Comparison of ENCODE assay signal across 9 cellular contexts in the genomic region with DNA sequence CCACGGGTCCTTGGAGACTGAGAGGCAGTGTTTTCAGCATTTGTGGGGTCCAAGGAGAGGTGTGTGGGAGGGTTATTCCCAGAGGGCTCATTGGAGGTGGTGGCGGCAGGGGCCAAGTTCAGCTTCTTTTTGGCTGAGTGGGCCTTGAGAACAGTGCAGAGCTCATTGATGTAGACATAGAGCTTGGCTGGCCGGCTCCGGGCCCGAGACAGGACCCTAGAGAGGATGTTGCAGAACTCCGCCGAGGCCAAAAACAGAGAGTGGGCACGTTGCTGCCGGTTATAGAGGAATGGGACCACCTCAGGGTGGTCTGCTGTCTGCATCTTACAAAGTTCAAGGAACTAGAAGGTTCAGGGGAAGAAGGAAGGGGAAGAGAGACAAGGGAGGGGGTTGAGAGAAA. TPM values are rescaled to one million over a fixed set of nuclear protein-coding genes. Genes with fewer than 3 reads are reported as not detected.
DNase-seq lines count a peak whose midpoint lies in the region; ATAC-seq and TF ChIP-seq lines count a peak whose summit lies in the region.
"Had no signal": no experiment of that assay in that cellular context is flagged by ENCODE, and none has a peak within 500 bp of the region (broad histone marks: within the 10 kb centered on the region; RNA-seq: fewer than 3 reads in every experiment).

No MANE protein-coding gene starts in this region.

- CTCF ChIA-PET in OCI-LY7 (lab: Charles Lee; ENCODE audit: unreplicated experiment): interaction anchor here (0.7 kb wide), 1 partner anchor 105 kb away, joined by 3 read pairs; no protein-coding TSS in a partner anchor

- H3K36me3 Mint-ChIP-seq in endothelial cell (ENCODE audit: low read depth, unreplicated experiment): peaks cover 32% of the 10 kb centered on the region

- H3K4me1 ChIP-seq in DND-41 (ENCODE audit: insufficient read depth, low read length): peaks cover 64% of the 10 kb centered on the region
- peaks cover 63% of the 10 kb centered on the region for H3K4me1 ChIP-seq in OCI-LY7 (ENCODE audit: insufficient read depth, low read length, poor library complexity, severe bottlenecking)
- peaks cover 42% of the 10 kb centered on the region for H3K4me1 ChIP-seq in psoas muscle

- peaks cover 50% of the 10 kb centered on the region for H3K4me1 Mint-ChIP-seq in endothelial cell (ENCODE audit: unreplicated experiment)

- no peak overlapping the region; the same call in none of the 2 replicates for H3K27ac ChIP-seq in DND-41 (ENCODE audit: low read length)
- H3K27ac ChIP-seq in OCI-LY7 (ENCODE audit: low read depth, low read length, poor library complexity, severe bottlenecking): peak overlapping the region; percentile 98
- H3K27ac ChIP-seq in psoas muscle: peak overlapping the region; percentile 88

- H2AFZ ChIP-seq in DND-41 (ENCODE audit: low read depth, low read length) (no peak overlapping the region), OCI-LY7 (ENCODE audit: low read length) (no peak overlapping the region)

- POLR2A ChIA-PET in OCI-LY7 (lab: Charles Lee): interaction anchor here (0.6 kb wide), 1 partner anchor 97 kb away, joined by 3 read pairs; no protein-coding TSS in a partner anchor

- peaks cover 51% of the 10 kb centered on the region for H3K79me2 ChIP-seq in DND-41 (ENCODE audit: insufficient read depth, low read length)
- H3K79me2 ChIP-seq in OCI-LY7 (ENCODE audit: insufficient read depth, low read depth, low read length): peaks cover 45% of the 10 kb centered on the region

- peak overlapping the region; percentile 68 for H3K4me3 Mint-ChIP-seq in endothelial cell (ENCODE audit: unreplicated experiment)

- ATAC-seq in DND-41 (ENCODE audit: insufficient read depth, low read depth) (no peak), psoas muscle (no peak), GM18909 (IDR thresholded peaks at IDR 0.05; ENCODE audit: poor library complexity, unreplicated experiment) (no peak)

- H3K4me2 ChIP-seq in DND-41 (ENCODE audit: insufficient read depth, low read length) (peak overlapping the region; percentile 97), OCI-LY7 (ENCODE audit: low read length) (peak overlapping the region; percentile 84)

- H4K20me1 ChIP-seq in DND-41 (ENCODE audit: insufficient read depth, low read length) (peaks cover 13% of the 10 kb centered on the region), OCI-LY7 (ENCODE audit: insufficient read depth, low read length) (no peaks in the 10 kb centered on the region)

- H3K36me3 ChIP-seq in DND-41 (ENCODE audit: insufficient read depth, low read length) (peaks cover 34% of the 10 kb centered on the region), OCI-LY7 (ENCODE audit: insufficient read depth, low read length) (peaks cover 43% of the 10 kb centered on the region), psoas muscle (ENCODE audit: insufficient read depth in 1 of 2, low read depth in 1 of 2) (peaks cover 11 to 32% of the 10 kb centered on the region in 2 donors)

- intact Hi-C loops in OCI-LY7 (cut with micrococcal nuclease; ENCODE audit: unreplicated experiment) (no loop called here), psoas muscle (cut with DNase I) (no loop called here)

- peak overlapping the region in 1 of 2 experiments; percentile 76; a peak in 2 of 4 replicates for H3K4me3 ChIP-seq in DND-41 (ENCODE audit: low read depth in 1 of 2, low read length in 2 of 2)
- H3K4me3 ChIP-seq in OCI-LY7 (ENCODE audit: low read depth, low read length, poor library complexity, severe bottlenecking): peak overlapping the region; percentile 88
- peak overlapping the region; percentile 80 for H3K4me3 ChIP-seq in psoas muscle

- peak overlapping the region; percentile 76 for H3K27ac Mint-ChIP-seq in endothelial cell (ENCODE audit: unreplicated experiment)

- no TSS peak for BruUV-seq in OCI-LY7 (replicated peaks; lab: Mats Ljungman, UMichigan)

- H3K9me3 ChIP-seq in DND-41 (ENCODE audit: insufficient read depth, low read length, severe bottlenecking) (no peaks in the 10 kb centered on the region), OCI-LY7 (ENCODE audit: low read length) (no peaks in the 10 kb centered on the region), psoas muscle (no peaks in the 10 kb centered on the region)
- H3K9me3 ChIP-seq: sigmoid colon had no signal

- TF ChIP-seq CTCF in DND-41 (IDR thresholded peaks at IDR 0.05; ENCODE audit: borderline replicate concordance, extremely low read depth, low read length, poor library complexity, severe bottlenecking) (no peak), OCI-LY7 (conservative IDR thresholded peaks at IDR 0.05; ENCODE audit: low read length) (no peak), endothelial cell (IDR thresholded peaks at IDR 0.05; ENCODE audit: unreplicated experiment) (no peak), psoas muscle (IDR thresholded peaks at IDR 0.05) (no peak)

- WGBS in psoas muscle, 3 donors: 65 to 69% (median 68%) methylated on average over 9 of the region's 9 CpGs

- peaks cover 27% of the 10 kb centered on the region for H3K27me3 Mint-ChIP-seq in endothelial cell (ENCODE audit: unreplicated experiment)

- peak overlapping the region; percentile 85; the same call in 1 of the 2 replicates for H3K9ac ChIP-seq in DND-41 (ENCODE audit: low read depth, low read length)

- no peaks in the 10 kb centered on the region for H3K9me2 ChIP-seq in OCI-LY7 (ENCODE audit: insufficient read depth, low read length)

- no peaks in the 10 kb centered on the region for H3K9me3 Mint-ChIP-seq in endothelial cell (ENCODE audit: unreplicated experiment)

- H3K27me3 ChIP-seq in DND-41 (ENCODE audit: insufficient read depth, low read length, poor library complexity): no peaks in the 10 kb centered on the region
- H3K27me3 ChIP-seq in psoas muscle (ENCODE audit: insufficient read depth in 3 of 3, low read length in 2 of 3): no peaks in the 10 kb centered on the region
- H3K27me3 ChIP-seq: sigmoid colon had no signal

- DNase-seq in DND-41 (no peak), OCI-LY7 (ENCODE audit: low spot score) (no peak), endothelial cell (ENCODE audit: low spot score) (no peak), psoas muscle (no peak), cerebellum (ENCODE audit: low spot score) (no peak), EL (no peak), NCI-H748 (lab: John Stamatoyannopoulos, UW; ENCODE audit: unreplicated experiment) (no peak)
- DNase-seq: sigmoid colon had no signal

RNA-seq across cellular contexts. Expression of a gene that starts 1.5 kb away (rescaled TPM):
- 77.5 and 79.2 TPM in 2 replicates for total RNA-seq in OCI-LY7 (2014; rRNA removed; shearing (Covaris generic))
- 93.3 and 97.8 TPM in 2 replicates for total RNA-seq in OCI-LY7 (2022)
- total RNA-seq in endothelial cell (ENCODE audit: unreplicated experiment): 49.6 TPM
- total RNA-seq in psoas muscle: 10 to 100 TPM; 22.2 to 36.4 (median 34.2) TPM
- 10 to 100 TPM; 39.3 to 76.8 (median 59.7) TPM for polyA plus RNA-seq in psoas muscle
- 15.1 TPM for total RNA-seq in cerebellum

RNA-seq across cellular contexts. Expression of a gene that starts 3.7 kb away (rescaled TPM):
- total RNA-seq in OCI-LY7 (2014; rRNA removed; shearing (Covaris generic)): 17.4 and 21.6 TPM in 2 replicates
- total RNA-seq in OCI-LY7 (2022) (14.1 and 18.5 TPM in 2 replicates), endothelial cell (ENCODE audit: unreplicated experiment) (16.9 TPM), psoas muscle (10 to 100 TPM in 2 of 4 donors, 1 to 10 TPM in 2; 7.4 to 19.7 (median 10.1) TPM), cerebellum (17.7 TPM)
- polyA plus RNA-seq in psoas muscle: 1 to 10 TPM; 4.7 to 8.4 (median 5.7) TPM

RNA-seq across cellular contexts. Expression of a gene that starts 7.3 kb away (rescaled TPM):
- 73.6 and 106 TPM in 2 replicates for total RNA-seq in OCI-LY7 (2014; rRNA removed; shearing (Covaris generic))
- total RNA-seq in OCI-LY7 (2022) (148 and 150 TPM in 2 replicates), endothelial cell (ENCODE audit: unreplicated experiment) (57.1 TPM), psoas muscle (10 to 100 TPM; 24.4 to 37.4 (median 27.1) TPM), cerebellum (22.0 TPM)
- 10 to 100 TPM in 2 of 3 donors, 1 to 10 TPM in 1; 7.9 to 16.1 (median 10.1) TPM for polyA plus RNA-seq in psoas muscle

RNA-seq across cellular contexts. Expression of a gene that starts 22.5 kb away (rescaled TPM):
- 27.2 and 27.3 TPM in 2 replicates for total RNA-seq in OCI-LY7 (2014; rRNA removed; shearing (Covaris generic))
- total RNA-seq in OCI-LY7 (2022) (67.1 and 67.6 TPM in 2 replicates), endothelial cell (ENCODE audit: unreplicated experiment) (167 TPM), psoas muscle (10 to 100 TPM; 44.5 to 58.3 (median 54.9) TPM), cerebellum (25.3 TPM)
- polyA plus RNA-seq in psoas muscle: 10 to 100 TPM; 30.5 to 66.1 (median 51.9) TPM

RNA-seq across cellular contexts. Expression of a gene that starts 31.8 kb away (rescaled TPM):
- 72.5 and 112 TPM in 2 replicates for total RNA-seq in OCI-LY7 (2014; rRNA removed; shearing (Covaris generic))
- 65.4 and 90.6 TPM in 2 replicates for total RNA-seq in OCI-LY7 (2022)
- 33.3 TPM for total RNA-seq in endothelial cell (ENCODE audit: unreplicated experiment)
- 10 to 100 TPM; 57.2 to 87.6 (median 75.7) TPM for total RNA-seq in psoas muscle
- 100 to 1,000 TPM; 223 to 296 (median 248) TPM for polyA plus RNA-seq in psoas muscle
- 17.1 TPM for total RNA-seq in cerebellum
